Comparison of ENCODE assay signal across 8 cellular contexts in the genomic region with DNA sequence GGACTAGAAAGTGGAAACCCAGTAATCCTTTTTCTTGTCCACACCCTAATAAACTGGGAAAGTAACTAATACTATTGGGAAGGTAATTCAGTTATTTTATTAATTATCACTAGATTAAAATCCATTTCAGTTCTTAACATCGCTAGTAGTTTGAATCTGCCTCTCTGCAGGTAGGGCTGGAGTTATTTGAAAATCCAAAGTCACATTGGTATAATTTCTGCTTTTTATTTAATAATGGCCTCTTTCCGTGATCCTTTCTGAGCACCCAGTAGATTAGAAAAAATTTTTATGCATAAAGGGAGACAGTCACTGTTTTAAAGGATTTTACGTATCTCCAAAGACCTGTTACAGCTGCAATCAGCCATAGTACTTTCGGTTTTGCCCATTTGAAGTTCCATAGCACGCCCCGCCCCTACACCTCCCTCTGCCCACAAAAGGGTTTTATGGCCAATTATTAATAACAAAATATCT. TPM values are rescaled to one million over a fixed set of nuclear protein-coding genes. Genes with fewer than 3 reads are reported as not detected.
DNase-seq lines count a peak whose midpoint lies in the region; ATAC-seq and TF ChIP-seq lines count a peak whose summit lies in the region.

No MANE protein-coding gene starts in this region.

- DNase-seq in BJ (ENCODE audit: low read depth) (peak; percentile 9), NCI-H748 (lab: John Stamatoyannopoulos, UW; ENCODE audit: unreplicated experiment) (peak; percentile 53), activated T-cell treated with anti-CD3 and anti-CD28 coated beads for 4 hours (peak; percentile 36), esophagus muscularis mucosa (ENCODE audit: extremely low spot score) (no peak), naive B cell (peak; percentile 57)

- peaks cover 28 to 39% (median 37%) of the 10 kb centered on the region in 3 donors for H3K4me1 Mint-ChIP-seq in naive B cell

- peak overlapping the region; percentile 87 to 93 (median 91) for H3K27ac ChIP-seq in esophagus muscularis mucosa (replicated peaks in 1 of 4)
- peak overlapping the region; percentile 93 for H3K27ac ChIP-seq in thymus (ENCODE audit: low read depth)

- H3K27me3 ChIP-seq in BJ (ENCODE audit: control insufficient read depth, insufficient read depth, low read length) (no peaks in the 10 kb centered on the region), esophagus muscularis mucosa (no peaks in the 10 kb centered on the region), thymus (ENCODE audit: control insufficient read depth, insufficient read depth) (no peaks in the 10 kb centered on the region)

- no peak for TF ChIP-seq EP300 in esophagus muscularis mucosa (IDR thresholded peaks at IDR 0.05)

- H3K36me3 ChIP-seq in BJ (ENCODE audit: control insufficient read depth, insufficient read depth, low read length) (peaks cover 1% of the 10 kb centered on the region; the same call in 1 of the 2 replicates), esophagus muscularis mucosa (peaks cover 18 to 55% (median 39%) of the 10 kb centered on the region in 4 donors), thymus (ENCODE audit: control insufficient read depth, insufficient read depth) (peaks cover 10% of the 10 kb centered on the region)

- TF ChIP-seq CTCF in BJ (IDR thresholded peaks at IDR 0.05; ENCODE audit: insufficient read depth, low read depth, low read length) (no peak), esophagus muscularis mucosa (IDR thresholded peaks at IDR 0.05) (peak in 1 of 3 experiments; percentile 0)

- peaks cover 14% of the 10 kb centered on the region in 2 donors for H3K36me3 Mint-ChIP-seq in naive B cell

- WGBS in esophagus muscularis mucosa = under 1% methylated on average over 6 of the region's 6 CpGs
- WGBS in thymus = 1% methylated on average over 6 of the region's 6 CpGs

- CTCF ChIA-PET in BJ (lab: Yijun Ruan, JAX) = interaction anchor here (0.5 to 1.0 kb wide), 3 partner anchors 29 to 145 kb away, joined by 3 read pairs; no protein-coding TSS in a partner anchor

- POLR2A ChIA-PET in BJ (lab: Charles Lee) = interaction anchor here (1.1 kb wide), 1 partner anchor 392 kb away, joined by 3 read pairs; a partner anchor contains a TSS

- H3K27me3 Mint-ChIP-seq in naive B cell = no peaks in the 10 kb centered on the region

- H3K9me3 ChIP-seq in esophagus muscularis mucosa = no peaks in the 10 kb centered on the region
- no peaks in the 10 kb centered on the region for H3K9me3 ChIP-seq in thymus (ENCODE audit: control insufficient read depth)

- peak; percentile 63 for ATAC-seq in GM18909 (IDR thresholded peaks at IDR 0.05; ENCODE audit: poor library complexity, unreplicated experiment)
- ATAC-seq in HG03103 (IDR thresholded peaks at IDR 0.05; ENCODE audit: low read depth, unreplicated experiment) = peak; percentile 47
- ATAC-seq in naive B cell (ENCODE audit: low read depth in 2 of 2) = peak; percentile 56 to 57

- intact Hi-C loops in esophagus muscularis mucosa (cut with DNase I) = no loop called here

- TF ChIP-seq POLR2A in esophagus muscularis mucosa (IDR thresholded peaks at IDR 0.05; ENCODE audit: low read depth) = no peak

- peak overlapping the region; percentile 95 to 99 (median 98) for H3K27ac Mint-ChIP-seq in naive B cell

- H3K4me3 Mint-ChIP-seq in naive B cell = peak overlapping the region; percentile 88 to 100 (median 99)

- no peaks in the 10 kb centered on the region for H3K9me3 Mint-ChIP-seq in naive B cell

- H3K4me1 ChIP-seq in esophagus muscularis mucosa (peaks cover 17 to 40% (median 36%) of the 10 kb centered on the region in 4 donors), thymus (ENCODE audit: control insufficient read depth, insufficient read depth, low read length) (no peaks in the 10 kb centered on the region)

- H3K4me3 ChIP-seq in BJ (ENCODE audit: low read depth, low read length) (peak overlapping the region; percentile 65), esophagus muscularis mucosa (peak overlapping the region; percentile 83 to 91 (median 89)), thymus (ENCODE audit: low read length) (peak overlapping the region; percentile 96)

RNA-seq across cellular contexts. Expression of a gene that starts 0.6 kb away (rescaled TPM):
- polyA plus RNA-seq in BJ (2011; rRNA removed) = 120 and 179 TPM in 2 replicates
- 100 and 104 TPM in 2 replicates for polyA minus RNA-seq in BJ (2011; rRNA and poly(A)+ RNA removed)
- 10 to 100 TPM; 64.1 to 85.2 (median 80.5) TPM for total RNA-seq in esophagus muscularis mucosa
- polyA plus RNA-seq in naive B cell (ENCODE audit: low read depth in 6 of 6) = 10 to 100 TPM; 59.1 to 79.6 (median 67.4) TPM
- polyA plus RNA-seq in thymus = 79.7 TPM

RNA-seq across cellular contexts. Expression of a gene that starts 20.0 kb away (rescaled TPM):
- polyA plus RNA-seq in BJ (2011; rRNA removed) = 108 and 169 TPM in 2 replicates
- 33.0 and 47.3 TPM in 2 replicates for polyA minus RNA-seq in BJ (2011; rRNA and poly(A)+ RNA removed)
- 100 to 1,000 TPM in 3 of 4 donors, 10 to 100 TPM in 1; 96.0 to 118 (median 110) TPM for total RNA-seq in esophagus muscularis mucosa
- polyA plus RNA-seq in naive B cell (ENCODE audit: low read depth in 6 of 6) = 100 to 1,000 TPM; 130 to 346 (median 160) TPM
- 309 TPM for polyA plus RNA-seq in thymus
